8 cellular contexts compared by ENCODE assay signal in the genomic region with DNA sequence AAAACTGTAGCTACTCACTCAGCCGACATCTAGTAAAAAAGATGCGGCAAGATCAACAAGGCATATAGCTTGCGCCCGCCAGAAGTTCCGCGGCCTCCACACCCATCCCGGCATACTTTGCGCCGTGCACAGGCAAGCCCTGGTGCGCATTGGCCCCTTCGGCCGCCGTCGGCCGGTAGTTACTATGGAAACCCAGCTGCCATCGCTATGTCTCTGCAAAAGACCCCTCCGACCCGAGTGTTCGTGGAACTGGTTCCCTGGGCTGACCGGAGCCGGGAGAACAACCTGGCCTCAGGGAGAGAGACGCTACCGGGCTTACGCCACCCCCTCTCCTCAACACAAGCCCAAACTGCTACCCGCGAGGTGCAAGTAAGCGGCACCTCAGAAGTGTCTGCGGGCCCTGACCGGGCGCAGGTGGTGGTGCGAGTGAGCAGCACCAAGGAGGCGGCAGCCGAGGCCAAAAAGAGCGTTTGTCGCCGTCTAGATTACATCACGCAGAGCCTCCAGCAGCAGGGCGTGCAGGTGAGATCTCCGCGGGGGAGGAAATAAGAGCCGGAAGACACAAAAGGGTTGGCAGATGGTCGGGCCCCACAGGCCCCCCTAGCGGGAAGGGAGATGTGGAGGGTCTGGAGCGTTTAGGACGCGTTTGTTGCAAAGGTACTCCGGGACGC. TPM values are rescaled to one million over a fixed set of nuclear protein-coding genes. Genes with fewer than 3 reads are reported as not detected.
DNase-seq lines count a peak whose midpoint lies in the region; ATAC-seq and TF ChIP-seq lines count a peak whose summit lies in the region.

Gene IRAK1BP1 (plus strand): TSS at position 182 of the 671 bp plus-strand sequence. CDS start 26 bp downstream, at position 208.

- under 1% methylated on average over 48 of the region's 48 CpGs for WGBS in HUES64
- WGBS in esophagus squamous epithelium, 2 donors = 0 to 1% methylated on average over 22 to 27 of the region's 48 CpGs

- peak within 1 kb of the TSS; percentile 75 for H3K9ac ChIP-seq in HUES64 (ENCODE audit: low read depth, low read length)

- H3K27me3 ChIP-seq in HUES64 (ENCODE audit: insufficient read depth, low read length) (no peaks in the 10 kb centered on the region), esophagus squamous epithelium (no peaks in the 10 kb centered on the region)

- H3K4me3 ChIP-seq in HUES64 (ENCODE audit: low read length) (peak within 1 kb of the TSS; percentile 73), esophagus squamous epithelium (peak within 1 kb of the TSS; percentile 59 to 98 (median 85))

- H3K27ac ChIP-seq in HUES64 (ENCODE audit: low read depth, low read length) = peak within 1 kb of the TSS; percentile 82
- H3K27ac ChIP-seq in esophagus squamous epithelium = peak within 1 kb of the TSS; percentile 60 to 80 (median 73)

- TF ChIP-seq POLR2A in esophagus squamous epithelium (IDR thresholded peaks at IDR 0.05) = no peak

- H3K36me3 ChIP-seq in HUES64 (ENCODE audit: insufficient read depth, low read length) (no peaks in the 10 kb centered on the region), esophagus squamous epithelium (peaks cover 0 to 12% (median 0%) of the 10 kb centered on the region in 3 donors)

- intact Hi-C loops in esophagus squamous epithelium (cut with DNase I) = no loop called here

- DNase-seq in DMS114 treated with DMSO at 0.1 percent for 48 hours (lab: John Stamatoyannopoulos, UW; ENCODE audit: unreplicated experiment) (peak; percentile 77), OCI-M1 (lab: John Stamatoyannopoulos, UW) (peak; percentile 94), esophagus squamous epithelium (lab: John Stamatoyannopoulos, UW) (peak; percentile 51), myocyte (ENCODE audit: low read depth) (peak; percentile 86)
- peak; percentile 73 for DNase-seq in activated T-cell treated with anti-CD3 and anti-CD28 coated beads, Interleukin-2, amount 50 U/mL, for 1 hour
- peak; percentile 55 to 62 for DNase-seq in stimulated activated CD8-positive, alpha-beta memory T cell treated with anti-CD3 and anti-CD28 coated beads, Interleukin-7, amount 100 ng/mL, for 4 hours (ENCODE audit: low read depth in 2 of 2)

- TF ChIP-seq CTCF in esophagus squamous epithelium (IDR thresholded peaks at IDR 0.05) = peak in 1 of 6 experiments; percentile 4

- H3K9me3 ChIP-seq in HUES64 (ENCODE audit: insufficient read depth, low read depth, low read length) = no peaks in the 10 kb centered on the region
- H3K9me3 ChIP-seq in esophagus squamous epithelium = no peaks in the 10 kb centered on the region

- ATAC-seq in GM21447 (IDR thresholded peaks at IDR 0.05; ENCODE audit: unreplicated experiment) = peak; percentile 97

- H3K4me1 ChIP-seq in HUES64 (ENCODE audit: insufficient read depth, low read length) (no peaks in the 10 kb centered on the region), esophagus squamous epithelium (peaks cover 0 to 20% (median 0%) of the 10 kb centered on the region in 3 donors)

RNA-seq across cellular contexts. Expression of gene IRAK1BP1, which starts in this region (rescaled TPM):
- polyA plus RNA-seq in HUES64 (2013, experiment 1 of 2) = 4.5 TPM
- 5.6 TPM for polyA plus RNA-seq in HUES64 (2013, experiment 2 of 2)
- total RNA-seq in esophagus squamous epithelium (1 to 10 TPM; 1.8 to 5.0 (median 2.0) TPM), myocyte (2.9 and 3.4 TPM in 2 replicates)
- 1.3 TPM for polyA plus RNA-seq in myocyte (2012)

Comparison
In these comparisons a context has a peak if more than half of its experiments do, and no peak if none do; other contexts are left out.
1. Peak in every context shown above with its lines: DNase-seq, ATAC-seq, H3K4me3 ChIP-seq and H3K27ac ChIP-seq.